In the genomic region with DNA sequence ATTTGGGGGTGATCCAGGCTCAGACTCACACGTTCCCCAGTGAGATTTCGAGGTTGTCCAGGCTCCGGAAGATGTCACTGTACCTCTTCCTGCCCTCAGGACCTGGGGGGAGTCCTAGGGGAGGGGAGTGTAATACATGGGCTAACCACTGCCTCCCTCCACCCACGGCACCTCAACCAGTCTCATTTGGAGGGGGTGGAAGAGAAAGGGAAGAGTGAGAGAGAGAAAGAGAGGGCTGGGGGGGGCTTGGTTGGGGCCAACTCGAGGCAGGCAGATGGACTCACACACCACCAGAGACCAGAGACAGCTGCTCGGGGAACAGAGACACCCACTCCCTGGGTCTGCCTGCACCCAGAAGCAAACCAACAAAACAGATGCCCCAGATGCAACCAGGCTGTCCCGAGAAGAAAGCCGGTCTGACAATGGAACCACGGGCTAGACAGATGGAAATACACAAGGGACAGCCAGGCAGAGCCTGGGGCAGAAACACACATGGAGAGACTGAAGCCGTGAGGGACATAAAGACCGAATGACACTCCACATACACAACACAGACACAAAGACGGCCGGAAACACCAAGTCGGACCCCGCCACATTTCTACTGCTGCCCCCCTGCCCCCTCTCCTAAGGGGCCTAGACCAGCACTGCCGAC, we compare ENCODE assay signal across 8 cellular contexts. TPM values are rescaled to one million over a fixed set of nuclear protein-coding genes. Genes with fewer than 3 reads are reported as not detected.
A peak's percentile ranks its signal among the peaks of the same experiment; 100 is the strongest.
DNase-seq lines count a peak whose midpoint lies in the region; ATAC-seq and TF ChIP-seq lines count a peak whose summit lies in the region.

No MANE protein-coding gene starts in this region.

- CTCF ChIA-PET in SK-N-SH (lab: Yijun Ruan, JAX): interaction anchor here (0.6 to 13.3 kb wide), 4 partner anchors 14 to 111 kb away, joined by 3 to 175 read pairs (median 16); a partner anchor contains a TSS

- peak overlapping the region; percentile 91 for H3K27ac Mint-ChIP-seq in central memory CD8-positive, alpha-beta T cell (ENCODE audit: low read depth)

- H3K9ac ChIP-seq in SK-N-SH: peak overlapping the region; percentile 78

- H3K9me2 ChIP-seq in SK-N-SH: no peaks in the 10 kb centered on the region

- no peak for TF ChIP-seq CTCF in SK-N-SH (IDR thresholded peaks at IDR 0.05)

- TF ChIP-seq EP300 in SK-N-SH (IDR thresholded peaks at IDR 0.05; ENCODE audit: borderline replicate concordance in 1 of 2, low read depth in 1 of 2, low read length in 1 of 2): peak in 1 of 2 experiments; percentile 23; a peak in 1 of 4 replicates

- peak overlapping the region; percentile 99 for H3K4me3 Mint-ChIP-seq in central memory CD8-positive, alpha-beta T cell

- no peaks in the 10 kb centered on the region for H3K27me3 Mint-ChIP-seq in central memory CD8-positive, alpha-beta T cell

- peaks cover 0 to 30% of the 10 kb centered on the region in 2 experiments for H3K36me3 ChIP-seq in SK-N-SH (replicated peaks in 1 of 2; ENCODE audit: control insufficient read depth in 1 of 2, insufficient read depth in 2 of 2, low read length in 1 of 2)

- H3F3A ChIP-seq in SK-N-SH (replicated peaks; ENCODE audit: insufficient read depth): no peaks in the 10 kb centered on the region

- peak overlapping the region in 1 of 2 experiments; percentile 75; a peak in 2 of 4 replicates for H3K27ac ChIP-seq in SK-N-SH (ENCODE audit: low read depth in 2 of 2, low read length in 1 of 2)
- peak overlapping the region; percentile 70 for H3K27ac ChIP-seq in substantia nigra (ENCODE audit: low read depth, low read length, poor library complexity, severe bottlenecking)

- H3K4me1 ChIP-seq in SK-N-SH (ENCODE audit: control insufficient read depth in 1 of 2, insufficient read depth in 2 of 2, low read depth in 1 of 2, low read length in 1 of 2) (peaks cover 0 to 8% of the 10 kb centered on the region in 2 experiments; a peak in 1 of 4 replicates), mononuclear cell (ENCODE audit: insufficient read depth, low read length) (peaks cover 38% of the 10 kb centered on the region)

- H3K27me3 ChIP-seq in SK-N-SH (ENCODE audit: insufficient read depth) (no peaks in the 10 kb centered on the region), mononuclear cell (ENCODE audit: insufficient read depth, low read length) (no peaks in the 10 kb centered on the region)

- TF ChIP-seq RAD21 in SK-N-SH (IDR thresholded peaks at IDR 0.05; ENCODE audit: low read length): no peak

- peak; percentile 25 for ATAC-seq in HG02678 (IDR thresholded peaks at IDR 0.05; ENCODE audit: unreplicated experiment)
- ATAC-seq in central memory CD8-positive, alpha-beta T cell (replicated peaks; ENCODE audit: extremely low read depth, poor library complexity, severe bottlenecking): peak; percentile 66

- no peaks in the 10 kb centered on the region for H3K79me2 ChIP-seq in SK-N-SH (ENCODE audit: insufficient read depth)

- peak overlapping the region; percentile 88 for H2AFZ ChIP-seq in SK-N-SH (ENCODE audit: low read depth)

- POLR2A ChIA-PET in SK-N-SH (lab: Yijun Ruan, JAX): no interaction called here

- DNase-seq in ELF-1 (ENCODE audit: low read depth, low spot score): peak; percentile 65
- peak; percentile 79 for DNase-seq in SK-N-SH
- DNase-seq in central memory CD8-positive, alpha-beta T cell (ENCODE audit: low spot score in 2 of 2): peak in 1 of 2 donors; percentile 40
- DNase-seq in substantia nigra (lab: John Stamatoyannopoulos, UW): no peak
- DNase-seq in NCI-H2029 (lab: John Stamatoyannopoulos, UW): no peak
- no peak for DNase-seq in occipital lobe (lab: John Stamatoyannopoulos, UW)

- peaks cover 24% of the 10 kb centered on the region for H3K4me1 Mint-ChIP-seq in central memory CD8-positive, alpha-beta T cell

- H4K20me1 ChIP-seq in SK-N-SH (ENCODE audit: insufficient read depth): no peaks in the 10 kb centered on the region

- H3K9me3 ChIP-seq in SK-N-SH (no peaks in the 10 kb centered on the region), mononuclear cell (ENCODE audit: low read depth, low read length) (no peaks in the 10 kb centered on the region)

- H3K4me2 ChIP-seq in SK-N-SH: peak overlapping the region; percentile 98

- WGBS in SK-N-SH (ENCODE audit: low lambda C conversion rate): 27% methylated on average over 13 of the region's 16 CpGs

- peaks cover 61% of the 10 kb centered on the region for H3K36me3 Mint-ChIP-seq in central memory CD8-positive, alpha-beta T cell (ENCODE audit: insufficient read depth)

- no peaks in the 10 kb centered on the region for H3K9me3 Mint-ChIP-seq in central memory CD8-positive, alpha-beta T cell

- peak overlapping the region; percentile 71 to 98 for H3K4me3 ChIP-seq in SK-N-SH (ENCODE audit: low read depth in 2 of 2, low read length in 1 of 2)
- H3K4me3 ChIP-seq in mononuclear cell (ENCODE audit: low read length): peak overlapping the region; percentile 92

TF ChIP-seq in SK-N-SH, 30 proteins besides CTCF, POLR2A, EP300 and RAD21:
- no peak for TF ChIP-seq FOSL2 (IDR thresholded peaks at IDR 0.05; ENCODE audit: borderline replicate concordance, low read depth)
- TF ChIP-seq MXI1 (IDR thresholded peaks at IDR 0.05; ENCODE audit: low read depth, low read length): peak; percentile 92
- no peak for TF ChIP-seq MEF2A (IDR thresholded peaks at IDR 0.05; ENCODE audit: borderline replicate concordance, low read depth)
- TF ChIP-seq NFIC (IDR thresholded peaks at IDR 0.05; ENCODE audit: borderline replicate concordance): no peak
TF ChIP-seq in SK-N-SH: peak in this region for 1.

RNA-seq across cellular contexts. Expression of a gene that starts 0.8 kb away (rescaled TPM):
- polyA plus RNA-seq in SK-N-SH (2012; rRNA removed): 5.3 and 6.3 TPM in 2 replicates
- polyA plus RNA-seq in SK-N-SH (2012; cell fraction: cytosol; rRNA removed): 2.4 and 3.9 TPM in 2 replicates
- 40.0 and 43.5 TPM in 2 replicates for polyA plus RNA-seq in SK-N-SH (2012; cell fraction: nucleus; rRNA removed)
- total RNA-seq in mononuclear cell (48.6 TPM), occipital lobe (14.3 TPM)

RNA-seq across cellular contexts. Expression of a gene that starts 14.6 kb away (rescaled TPM):
- polyA plus RNA-seq in SK-N-SH (2012; rRNA removed): 4.3 and 4.5 TPM in 2 replicates
- polyA plus RNA-seq in SK-N-SH (2012; cell fraction: cytosol; rRNA removed): 1.1 and 1.7 TPM in 2 replicates
- polyA plus RNA-seq in SK-N-SH (2012; cell fraction: nucleus; rRNA removed): 33.9 and 35.0 TPM in 2 replicates
- total RNA-seq in mononuclear cell (21.9 TPM), occipital lobe (13.3 TPM)

RNA-seq across cellular contexts. Expression of a gene that starts 20.8 kb away (rescaled TPM):
- 49.6 and 67.9 TPM in 2 replicates for polyA plus RNA-seq in SK-N-SH (2012; rRNA removed)
- 15.5 and 24.3 TPM in 2 replicates for polyA plus RNA-seq in SK-N-SH (2012; cell fraction: cytosol; rRNA removed)
- 367 and 465 TPM in 2 replicates for polyA plus RNA-seq in SK-N-SH (2012; cell fraction: nucleus; rRNA removed)
- total RNA-seq in mononuclear cell (78.2 TPM), occipital lobe (19.8 TPM)

RNA-seq across cellular contexts. Expression of a gene that starts 24.1 kb away (rescaled TPM):
- polyA plus RNA-seq in SK-N-SH (2012; rRNA removed): 5.1 and 6.4 TPM in 2 replicates
- 1.7 and 2.7 TPM in 2 replicates for polyA plus RNA-seq in SK-N-SH (2012; cell fraction: cytosol; rRNA removed)
- 22.9 and 27.6 TPM in 2 replicates for polyA plus RNA-seq in SK-N-SH (2012; cell fraction: nucleus; rRNA removed)
- total RNA-seq in mononuclear cell (12.7 TPM), occipital lobe (14.8 TPM)

RNA-seq across cellular contexts. Expression of a gene that starts 26.0 kb away (rescaled TPM):
- 2.4 and 3.8 TPM in 2 replicates for polyA plus RNA-seq in SK-N-SH (2012; rRNA removed)
- 2.6 and 3.2 TPM in 2 replicates for polyA plus RNA-seq in SK-N-SH (2012; cell fraction: cytosol; rRNA removed)
- polyA plus RNA-seq in SK-N-SH (2012; cell fraction: nucleus; rRNA removed): 3.0 and 5.6 TPM in 2 replicates
- total RNA-seq in mononuclear cell (94.2 TPM), occipital lobe (12.2 TPM)

Comparison
In these comparisons a context has a peak if more than half of its experiments do, and no peak if none do; other contexts are left out.
1. DNase-seq: peak in ELF-1 (single experiment) and SK-N-SH (single experiment); none in substantia nigra (0 of 49), NCI-H2029 (single experiment) and occipital lobe (single experiment).